Comparison of ENCODE assay signal across 24 cellular contexts in the genomic region with DNA sequence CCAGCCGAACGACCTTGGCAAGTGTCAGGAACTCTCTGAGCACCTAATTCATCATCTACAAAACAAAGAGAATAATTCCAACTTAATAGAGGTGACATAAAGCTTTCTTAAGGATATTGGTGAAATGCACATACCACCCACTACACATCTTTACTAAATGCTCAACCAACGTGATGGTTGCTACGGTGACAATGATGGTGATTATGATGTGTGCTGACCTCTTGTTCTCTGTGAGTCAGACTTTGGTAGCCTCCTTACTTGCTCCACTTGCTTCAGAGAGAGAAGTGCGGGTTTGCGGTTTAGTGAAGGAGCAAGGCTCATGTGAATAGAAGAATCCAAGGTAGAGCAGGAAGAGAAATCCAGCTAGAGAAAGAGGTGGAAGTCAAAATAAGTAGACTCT. TPM values are rescaled to one million over a fixed set of nuclear protein-coding genes. Genes with fewer than 3 reads are reported as not detected.
DNase-seq lines count a peak whose midpoint lies in the region; ATAC-seq and TF ChIP-seq lines count a peak whose summit lies in the region.
"Had no signal": no experiment of that assay in that cellular context is flagged by ENCODE, and none has a peak within 500 bp of the region (broad histone marks: within the 10 kb centered on the region; RNA-seq: fewer than 3 reads in every experiment).

No MANE protein-coding gene starts in this region.

- peak; percentile 36 to 54 for ATAC-seq in stimulated activated naive B cell treated with anti-CD40 and anti-IgM and Interleukin-4, amounts not matched to agents 10 μg/mL and 1 μg/mL and 100 μg/mL, for 72 hours (replicated peaks)
- no peak for ATAC-seq in GM21367 (IDR thresholded peaks at IDR 0.05; ENCODE audit: unreplicated experiment)
- no peak for ATAC-seq in GM18868 (IDR thresholded peaks at IDR 0.05; ENCODE audit: unreplicated experiment)
- ATAC-seq: A549; effector memory CD8-positive, alpha-beta T cell; HCT116 had no signal

- H3K4me3 Mint-ChIP-seq in stimulated activated naive B cell treated with anti-CD40 and anti-IgM and Interleukin-4, amounts not matched to agents 10 μg/mL and 1 μg/mL and 100 μg/mL, for 72 hours = no peak overlapping the region
- H3K4me3 Mint-ChIP-seq: CD14-positive monocyte; effector memory CD8-positive, alpha-beta T cell; nephron; T-helper 1 cell treated with Interleukin-12 subunit alpha and Interleukin-12 subunit beta and Interleukin-4 antibody, amounts not matched to agents 30 μg/mL and 1 μg/mL, for 36 hours had no signal

- no peaks in the 10 kb centered on the region for H3K9me3 ChIP-seq in SJSA1 (replicated peaks)
- no peaks in the 10 kb centered on the region for H3K9me3 ChIP-seq in WERI-Rb-1 (ENCODE audit: severe bottlenecking)
- H3K9me3 ChIP-seq: A549, tibial nerve had no signal

- H3K27me3 ChIP-seq in SJSA1 (replicated peaks) (no peaks in the 10 kb centered on the region), WERI-Rb-1 (ENCODE audit: insufficient read depth, low read depth, severe bottlenecking) (no peaks in the 10 kb centered on the region)
- H3K27me3 ChIP-seq: tibial nerve had no signal

- H3K4me3 ChIP-seq in SJSA1 = no peak overlapping the region
- H3K4me3 ChIP-seq in fibroblast of pulmonary artery (replicated peaks; ENCODE audit: low read depth, low read length) = no peak overlapping the region
- no peak overlapping the region for H3K4me3 ChIP-seq in WERI-Rb-1 (ENCODE audit: low read depth, low read length)
- H3K4me3 ChIP-seq: A549, tibial nerve had no signal

- peak overlapping the region; percentile 4; the same call in 1 of the 2 replicates for H3K27ac ChIP-seq in SJSA1
- H3K27ac ChIP-seq in WERI-Rb-1 = no peak overlapping the region
- H3K27ac ChIP-seq: A549, tibial nerve had no signal

- no peak overlapping the region for H3K27ac Mint-ChIP-seq in stimulated activated naive B cell treated with anti-CD40 and anti-IgM and Interleukin-4, amounts not matched to agents 10 μg/mL and 1 μg/mL and 100 μg/mL, for 72 hours
- H3K27ac Mint-ChIP-seq: CD14-positive monocyte; effector memory CD8-positive, alpha-beta T cell; nephron; progenitor cell of endocrine pancreas; T-helper 1 cell treated with Interleukin-12 subunit alpha and Interleukin-12 subunit beta and Interleukin-4 antibody, amounts not matched to agents 30 μg/mL and 1 μg/mL, for 36 hours had no signal

- TF ChIP-seq CTCF in fibroblast of pulmonary artery (IDR thresholded peaks at IDR 0.05; ENCODE audit: low read length, missing control alignments) (no peak), WERI-Rb-1 (IDR thresholded peaks at IDR 0.05; ENCODE audit: low read depth, low read length) (no peak)

- H3K4me1 ChIP-seq in SJSA1 (replicated peaks) = peaks cover 22% of the 10 kb centered on the region
- H3K4me1 ChIP-seq: A549, tibial nerve had no signal

- no peaks in the 10 kb centered on the region for H3K36me3 ChIP-seq in SJSA1
- no peaks in the 10 kb centered on the region for H3K36me3 ChIP-seq in WERI-Rb-1
- H3K36me3 ChIP-seq: tibial nerve had no signal

- H3K27me3 Mint-ChIP-seq in stimulated activated naive B cell treated with anti-CD40 and anti-IgM and Interleukin-4, amounts not matched to agents 10 μg/mL and 1 μg/mL and 100 μg/mL, for 72 hours = no peaks in the 10 kb centered on the region

- no peaks in the 10 kb centered on the region for H3K36me3 Mint-ChIP-seq in stimulated activated naive B cell treated with anti-CD40 and anti-IgM and Interleukin-4, amounts not matched to agents 10 μg/mL and 1 μg/mL and 100 μg/mL, for 72 hours
- H3K36me3 Mint-ChIP-seq: CD14-positive monocyte had no signal

- DNase-seq in NCI-H748 (lab: John Stamatoyannopoulos, UW; ENCODE audit: unreplicated experiment) (peak; percentile 51), NCI-H748 treated with DMSO at 0.1 percent for 48 hours (lab: John Stamatoyannopoulos, UW) (no peak), SJSA1 (ENCODE audit: low read depth in 1 of 2, low spot score in 2 of 2) (peak in 1 of 2 experiments; percentile 4), fibroblast of pulmonary artery (ENCODE audit: low read depth) (peak; percentile 9), WERI-Rb-1 (no peak)
- DNase-seq in stimulated activated naive B cell treated with anti-CD40 and anti-IgM and Interleukin-4, amounts not matched to agents 10 μg/mL and 1 μg/mL and 100 μg/mL, for 72 hours = no peak
- DNase-seq: cerebellar nuclear complex; DMS79 treated with DMSO at 0.1 percent for 48 hours; effector memory CD8-positive, alpha-beta T cell; hippocampal formation; kidney glomerular epithelial cell; MV-4-11; NCI-H2081; NCI-H526; SIG-M5 had no signal

- H3K4me1 Mint-ChIP-seq in stimulated activated naive B cell treated with anti-CD40 and anti-IgM and Interleukin-4, amounts not matched to agents 10 μg/mL and 1 μg/mL and 100 μg/mL, for 72 hours = peaks cover 17 to 36% of the 10 kb centered on the region in 2 donors
- H3K4me1 Mint-ChIP-seq: nephron had no signal

- H3K9me3 Mint-ChIP-seq in stimulated activated naive B cell treated with anti-CD40 and anti-IgM and Interleukin-4, amounts not matched to agents 10 μg/mL and 1 μg/mL and 100 μg/mL, for 72 hours = no peaks in the 10 kb centered on the region
- H3K9me3 Mint-ChIP-seq: effector memory CD8-positive, alpha-beta T cell; nephron had no signal

RNA-seq across cellular contexts. Expression of a gene that starts 52.8 kb away (rescaled TPM):
- not detected in 2 replicates for total RNA-seq in SJSA1 (2014; rRNA removed; shearing (Covaris generic))
- total RNA-seq: progenitor cell of endocrine pancreas, tibial nerve had no signal

Comparison
In these comparisons a context has a peak if more than half of its experiments do, and no peak if none do; other contexts are left out.
1. DNase-seq: peak in NCI-H748 (single experiment) and fibroblast of pulmonary artery (single experiment); none in NCI-H748 treated with DMSO at 0.1 percent for 48 hours (single experiment), stimulated activated naive B cell treated with anti-CD40 and anti-IgM and Interleukin-4, amounts not matched to agents 10 μg/mL and 1 μg/mL and 100 μg/mL, for 72 hours (single experiment) and WERI-Rb-1 (single experiment).
2. ATAC-seq: peak in stimulated activated naive B cell treated with anti-CD40 and anti-IgM and Interleukin-4, amounts not matched to agents 10 μg/mL and 1 μg/mL and 100 μg/mL, for 72 hours (2 of 2); none in GM21367 (single experiment) and GM18868 (single experiment).